Comparison of ENCODE assay signal across 16 cellular contexts in the genomic region with DNA sequence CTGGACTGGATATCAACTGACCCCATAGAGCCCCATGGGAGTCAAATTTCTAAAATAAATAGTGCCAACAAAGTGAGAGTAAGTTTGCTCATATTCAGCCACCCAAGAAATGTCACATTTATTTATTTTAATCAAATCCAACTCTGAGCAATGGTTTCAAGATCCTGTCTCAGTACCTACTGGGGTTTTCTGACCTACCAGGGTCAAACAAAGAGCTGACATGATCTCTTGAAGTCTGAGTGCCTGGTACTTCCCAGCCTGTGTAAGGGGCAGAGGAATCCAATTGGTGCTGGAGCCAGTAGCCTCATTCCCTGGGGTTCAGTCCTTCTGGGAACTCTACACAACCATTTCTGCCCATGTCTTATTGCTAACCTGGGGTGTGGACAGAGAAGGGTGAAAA.
"Had no signal": no experiment of that assay in that cellular context is flagged by ENCODE, and none has a peak within 500 bp of the region (broad histone marks: within the 10 kb centered on the region; RNA-seq: fewer than 3 reads in every experiment).

No MANE protein-coding gene starts in this region.

- H3K36me3 Mint-ChIP-seq: activated CD4-positive, alpha-beta memory T cell treated with anti-CD3 and anti-CD28 coated beads for 36 hours; activated CD8-positive, alpha-beta memory T cell treated with anti-CD3 and anti-CD28 coated beads, Interleukin-2, amount 10 ng/mL, durations not matched to agents 7 days and 5 days; naive thymus-derived CD8-positive, alpha-beta T cell had no signal

- H3K4me3 ChIP-seq: prostate gland, thoracic aorta, uterus had no signal

- H3K4me3 Mint-ChIP-seq: activated B cell treated with CpG ODN at 0.5 μM for 24 hours; activated CD4-positive, alpha-beta memory T cell treated with anti-CD3 and anti-CD28 coated beads for 36 hours; activated CD8-positive, alpha-beta memory T cell treated with anti-CD3 and anti-CD28 coated beads, Interleukin-2, amount 10 ng/mL, durations not matched to agents 7 days and 5 days; activated naive CD4-positive, alpha-beta T cell treated with anti-CD3 and anti-CD28 coated beads for 36 hours; naive thymus-derived CD8-positive, alpha-beta T cell had no signal

- H3K9me3 Mint-ChIP-seq: activated B cell treated with CpG ODN at 0.5 μM for 24 hours; activated CD4-positive, alpha-beta memory T cell treated with anti-CD3 and anti-CD28 coated beads for 36 hours; activated naive CD4-positive, alpha-beta T cell treated with anti-CD3 and anti-CD28 coated beads for 36 hours had no signal

- H3K36me3 ChIP-seq: prostate gland, thoracic aorta, uterus had no signal

- H3K9me3 ChIP-seq: prostate gland, thoracic aorta, uterus had no signal

- H3K27ac Mint-ChIP-seq: activated B cell treated with CpG ODN at 0.5 μM for 24 hours; activated CD4-positive, alpha-beta memory T cell treated with anti-CD3 and anti-CD28 coated beads for 36 hours; activated CD8-positive, alpha-beta memory T cell treated with anti-CD3 and anti-CD28 coated beads, Interleukin-2, amount 10 ng/mL, durations not matched to agents 7 days and 5 days; activated naive CD4-positive, alpha-beta T cell treated with anti-CD3 and anti-CD28 coated beads for 36 hours had no signal

- DNase-seq: activated B cell treated with CpG ODN at 0.5 μM for 24 hours; activated CD4-positive, alpha-beta memory T cell treated with anti-CD3 and anti-CD28 coated beads for 36 hours; activated CD4-positive, alpha-beta T cell treated with anti-CD3 and anti-CD28 coated beads for 4 hours; activated CD8-positive, alpha-beta memory T cell treated with anti-CD3 and anti-CD28 coated beads, Interleukin-2, amount 10 ng/mL, durations not matched to agents 7 days and 5 days; activated naive CD4-positive, alpha-beta T cell treated with anti-CD3 and anti-CD28 coated beads for 36 hours; aorta; effector CD4-positive, alpha-beta T cell; mesendoderm; naive thymus-derived CD8-positive, alpha-beta T cell; right cardiac atrium; small intestine; stimulated activated CD4-positive, alpha-beta T cell treated with anti-CD3 and anti-CD28 coated beads, Interleukin-15, amount 100 ng/mL, for 24 hours; stimulated activated CD4-positive, alpha-beta T cell treated with anti-CD3 and anti-CD28 coated beads, Interleukin-2, amount 100 ng/mL, for 48 hours; uterus had no signal

- H3K27ac ChIP-seq: prostate gland had no signal

- ATAC-seq: activated CD8-positive, alpha-beta memory T cell treated with anti-CD3 and anti-CD28 coated beads, Interleukin-2, amount 10 ng/mL, durations not matched to agents 7 days and 5 days; naive thymus-derived CD8-positive, alpha-beta T cell; right cardiac atrium had no signal

- H3K27me3 ChIP-seq: uterus had no signal
